23 cellular contexts compared by ENCODE assay signal in genomic region chr1:47930215-47930885, GRCh38.
"Had no signal": no experiment of that assay in that cellular context is flagged by ENCODE, and none has a peak within 500 bp of the region (broad histone marks: within the 10 kb centered on the region; RNA-seq: fewer than 3 reads in every experiment).

No MANE protein-coding gene starts in this region.

- H3K27ac ChIP-seq: heart right ventricle, lower lobe of right lung, spleen, upper lobe of right lung had no signal

- H3K27me3 ChIP-seq: upper lobe of right lung had no signal

- H3K9me3 ChIP-seq: heart right ventricle, lower lobe of right lung, spleen, upper lobe of right lung had no signal

- H3K36me3 ChIP-seq: heart right ventricle, lower lobe of right lung, spleen, upper lobe of right lung had no signal

- ATAC-seq: activated naive CD8-positive, alpha-beta T cell treated with anti-CD3 and anti-CD28 coated beads, Interleukin-2, amount 50 U/mL, for 24 hours; activated T-cell treated with anti-CD3 and anti-CD28 coated beads, Interleukin-2, amount 50 U/mL, for 72 hours; left lobe of liver; lower lobe of right lung; stimulated activated naive CD8-positive, alpha-beta T cell treated with anti-CD3 and anti-CD28 coated beads, Interleukin-15, Interleukin-2, amounts not matched to agents 100 U/mL and 50 U/mL, for 24 hours; upper lobe of right lung had no signal

- H3K4me3 ChIP-seq: heart right ventricle, lower lobe of right lung, spleen, upper lobe of right lung had no signal

- DNase-seq: activated CD4-positive, alpha-beta memory T cell treated with anti-CD3 and anti-CD28 coated beads, Interleukin-2, amount 10 ng/mL, durations not matched to agents 7 days and 5 days; activated CD4-positive, alpha-beta T cell treated with anti-CD3 and anti-CD28 coated beads, Interleukin-2, amount 10 ng/mL, durations not matched to agents 24 days and 14 days; activated effector memory CD4-positive, alpha-beta T cell treated with anti-CD3 and anti-CD28 coated beads, Interleukin-2, amount 50 U/mL, for 16 hours; activated naive CD4-positive, alpha-beta T cell treated with anti-CD3 and anti-CD28 coated beads, Interleukin-2, amount 10 ng/mL, durations not matched to agents 7 days and 5 days; activated naive CD8-positive, alpha-beta T cell treated with anti-CD3 and anti-CD28 coated beads, Interleukin-2, amount 50 U/mL, for 24 hours; activated T-cell treated with anti-CD3 and anti-CD28 coated beads, Interleukin-2, amount 50 U/mL, for 72 hours; aorta; caudate nucleus; dermis blood vessel endothelial cell; effector CD8-positive, alpha-beta T cell; erythroblast; foreskin fibroblast; heart right ventricle; lower lobe of right lung; naive B cell; occipital lobe; retina; spleen; stimulated activated CD4-positive, alpha-beta T cell treated with anti-CD3 and anti-CD28 coated beads, Interleukin-4, amount 100 ng/mL, for 24 hours; stimulated activated naive CD8-positive, alpha-beta T cell treated with anti-CD3 and anti-CD28 coated beads, Interleukin-15, Interleukin-2, amounts not matched to agents 100 U/mL and 50 U/mL, for 24 hours; T1000; upper lobe of right lung had no signal
